In the genomic region with DNA sequence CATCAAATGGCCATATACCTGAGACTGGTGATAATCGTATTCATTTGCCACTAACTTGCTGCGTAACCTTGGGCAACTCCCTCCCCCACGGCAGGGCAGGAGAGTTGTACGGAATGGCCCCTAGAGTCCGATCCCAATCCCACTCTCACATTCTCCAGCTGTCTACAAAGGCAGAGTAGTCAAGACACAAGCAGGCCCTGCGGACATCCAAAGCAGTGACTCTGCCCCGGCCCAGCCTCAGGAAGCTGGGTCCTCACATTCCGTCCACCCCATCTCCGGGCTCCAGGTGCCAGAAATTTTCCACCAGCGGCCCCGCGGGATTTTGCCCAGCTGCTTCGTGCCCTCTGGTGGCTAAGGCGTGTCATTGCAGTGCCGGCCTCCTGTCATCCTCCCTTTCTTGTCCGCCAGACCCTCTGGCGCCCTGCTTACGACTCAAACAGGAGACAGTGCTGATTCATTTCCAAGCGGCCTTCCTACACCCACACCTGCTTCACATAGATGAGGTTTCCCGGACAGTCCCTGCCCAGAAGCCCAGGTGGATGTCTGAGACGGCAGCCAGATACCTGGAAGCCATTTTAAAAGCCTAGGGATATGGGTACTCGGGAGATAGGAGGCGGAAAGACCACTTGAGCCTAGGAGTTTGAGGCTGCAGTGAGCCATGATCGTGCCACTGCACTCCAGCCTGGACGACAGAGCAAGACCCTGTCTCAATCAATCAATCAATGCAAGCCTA, we compare ENCODE assay signal across 8 cellular contexts.
DNase-seq lines count a peak whose midpoint lies in the region; ATAC-seq and TF ChIP-seq lines count a peak whose summit lies in the region.

No MANE protein-coding gene starts in this region.

- TF ChIP-seq CTCF in fibroblast of pulmonary artery (IDR thresholded peaks at IDR 0.05; ENCODE audit: low read length, missing control alignments) (peak; percentile 98), nephron (IDR thresholded peaks at IDR 0.05; ENCODE audit: unreplicated experiment in 3 of 3) (peak; percentile 98 to 99 (median 98))

- ATAC-seq in GM19035 (IDR thresholded peaks at IDR 0.05; ENCODE audit: unreplicated experiment): no peak

- H3K9me3 Mint-ChIP-seq in nephron: no peaks in the 10 kb centered on the region

- H3K4me1 Mint-ChIP-seq in nephron: peaks cover 57% of the 10 kb centered on the region

- peak overlapping the region; percentile 33 to 67 (median 46) for H3K4me3 Mint-ChIP-seq in nephron

- peak overlapping the region; percentile 94 to 99 (median 97) for H3K27ac Mint-ChIP-seq in nephron

- H3K36me3 Mint-ChIP-seq in nephron (ENCODE audit: low read depth): no peaks in the 10 kb centered on the region

- DNase-seq in DMS114 treated with DMSO at 0.1 percent for 48 hours (lab: John Stamatoyannopoulos, UW; ENCODE audit: unreplicated experiment): peak; percentile 91
- DNase-seq in LoVo (ENCODE audit: low spot score): peak; percentile 92
- peak; percentile 91 for DNase-seq in RPMI8226
- peak; percentile 71 for DNase-seq in activated T-helper 9 cell treated with anti-CD3 and anti-CD28 coated beads, Interleukin-2, amount 50 U/mL, for 16 hours (ENCODE audit: low read depth)
- DNase-seq in fibroblast of pulmonary artery (ENCODE audit: low read depth): peak; percentile 89
- DNase-seq in stimulated activated naive CD4-positive, alpha-beta T cell treated with Interleukin-2 at 50 U/mL for 16 hours (lab: John Stamatoyannopoulos, UW): peak; percentile 72

- H3K27me3 Mint-ChIP-seq in nephron (ENCODE audit: low read depth): peaks cover 3% of the 10 kb centered on the region

- H3K4me3 ChIP-seq in fibroblast of pulmonary artery (replicated peaks; ENCODE audit: low read depth, low read length): no peak overlapping the region
